Comparison of ENCODE assay signal across 8 cellular contexts in the genomic region with DNA sequence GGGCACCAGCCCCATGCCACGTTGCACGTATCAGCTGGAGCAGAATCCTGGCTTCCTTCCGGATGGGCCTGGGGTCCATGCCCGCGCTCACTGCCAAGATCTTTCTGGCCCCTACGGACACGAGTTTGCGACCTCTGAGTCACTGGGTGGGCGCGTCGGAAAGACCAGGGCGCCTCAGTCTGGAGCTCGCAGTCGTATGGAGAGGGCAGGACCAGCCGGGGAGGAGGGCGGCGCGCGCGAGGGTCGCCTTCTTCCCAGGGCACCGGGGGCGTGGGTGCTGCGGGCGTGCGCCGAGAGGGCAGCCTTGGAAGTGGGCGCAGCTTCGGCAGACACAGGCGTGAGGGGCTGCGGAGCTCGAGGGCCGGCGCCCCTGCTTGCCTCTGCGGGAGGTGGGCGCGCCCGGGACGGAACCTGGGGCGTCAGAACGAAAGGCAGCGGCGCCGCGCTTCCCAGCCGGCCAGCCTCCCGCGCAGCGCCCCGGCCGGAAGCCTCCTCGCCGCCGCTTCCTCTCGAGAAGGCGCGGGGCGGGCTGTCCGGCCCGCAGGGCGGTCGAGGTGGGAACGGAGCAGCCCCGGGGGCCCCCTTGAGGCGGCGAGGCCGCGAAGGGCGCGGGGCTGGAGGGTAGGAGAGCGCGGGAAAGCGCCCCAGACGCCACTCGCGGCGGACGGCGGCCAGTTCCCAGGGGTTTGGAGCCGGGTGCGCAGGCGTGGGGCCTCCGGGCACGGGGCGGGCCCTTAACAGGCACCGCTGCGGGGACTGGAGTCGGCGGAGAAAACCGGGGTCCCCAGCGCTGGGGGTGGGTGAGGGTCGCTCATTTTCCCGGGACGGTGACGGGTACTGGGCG. TPM values are rescaled to one million over a fixed set of nuclear protein-coding genes. Genes with fewer than 3 reads are reported as not detected.
DNase-seq lines count a peak whose midpoint lies in the region; ATAC-seq and TF ChIP-seq lines count a peak whose summit lies in the region.

TSS of gene ARL6IP4 (plus strand) at position 490 of the 844 bp plus-strand sequence. CDS start 459 bp downstream, outside the sequence.

- H3K27me3 ChIP-seq in HUES6 (ENCODE audit: control insufficient read depth, insufficient read depth, low read length) (no peaks in the 10 kb centered on the region), tibial nerve (no peaks in the 10 kb centered on the region)

- H3K4me1 Mint-ChIP-seq in activated naive CD8-positive, alpha-beta T cell (ENCODE audit: low read depth): peaks cover 51% of the 10 kb centered on the region
- peaks cover 7% of the 10 kb centered on the region for H3K4me1 Mint-ChIP-seq in glutamatergic neuron (ENCODE audit: low read depth, unreplicated experiment)
- peaks cover 58% of the 10 kb centered on the region for H3K4me1 Mint-ChIP-seq in osteocyte (ENCODE audit: unreplicated experiment)

- TF ChIP-seq EP300 in tibial nerve (IDR thresholded peaks at IDR 0.05): peak in 1 of 2 donors; percentile 81

- DNase-seq in COLO668 (lab: John Stamatoyannopoulos, UW; ENCODE audit: unreplicated experiment) (peak; percentile 88), SK-MEL-5 (ENCODE audit: low read depth, low spot score) (peak; percentile 53), glutamatergic neuron (peak; percentile 74), osteocyte (ENCODE audit: extremely low spot score, unreplicated experiment) (no peak), tibial nerve (ENCODE audit: low spot score in 2 of 2) (peak in 1 of 2 donors; percentile 31)

- H3K27ac ChIP-seq in HUES6 (ENCODE audit: low read depth, low read length) (peak within 1 kb of the TSS; percentile 91), tibial nerve (peak within 1 kb of the TSS; percentile 82 to 94 (median 92))

- peak; percentile 61 for ATAC-seq in GM19395 (IDR thresholded peaks at IDR 0.05; ENCODE audit: unreplicated experiment)

- no peaks in the 10 kb centered on the region for H3K36me3 Mint-ChIP-seq in activated naive CD8-positive, alpha-beta T cell
- no peaks in the 10 kb centered on the region for H3K36me3 Mint-ChIP-seq in glutamatergic neuron (ENCODE audit: unreplicated experiment)
- peaks cover 3% of the 10 kb centered on the region for H3K36me3 Mint-ChIP-seq in osteocyte (ENCODE audit: unreplicated experiment)

- TF ChIP-seq CTCF in glutamatergic neuron (IDR thresholded peaks at IDR 0.05; ENCODE audit: partially characterized antibody, unreplicated experiment) (no peak), osteocyte (IDR thresholded peaks at IDR 0.05) (no peak), tibial nerve (IDR thresholded peaks at IDR 0.05) (peak in 3 of 5 experiments; percentile 3 to 42 (median 35))

- peaks cover 31% of the 10 kb centered on the region for H3K4me1 ChIP-seq in HUES6 (ENCODE audit: control insufficient read depth, insufficient read depth, low read length)
- H3K4me1 ChIP-seq in tibial nerve: peaks cover 0 to 92% (median 69%) of the 10 kb centered on the region in 4 donors

- WGBS in tibial nerve, 2 donors: 0 to 1% methylated on average over 15 to 31 of the region's 96 CpGs

- H3K4me3 ChIP-seq in HUES6 (ENCODE audit: low read depth, low read length) (peak within 1 kb of the TSS; percentile 89), tibial nerve (peak within 1 kb of the TSS; percentile 81 to 100 (median 96))

- H3K27me3 Mint-ChIP-seq in activated naive CD8-positive, alpha-beta T cell: no peaks in the 10 kb centered on the region
- H3K27me3 Mint-ChIP-seq in glutamatergic neuron (ENCODE audit: unreplicated experiment) (peaks cover 4% of the 10 kb centered on the region), osteocyte (ENCODE audit: unreplicated experiment) (no peaks in the 10 kb centered on the region)

- H3K9me3 Mint-ChIP-seq in activated naive CD8-positive, alpha-beta T cell (ENCODE audit: low read depth): no peaks in the 10 kb centered on the region
- H3K9me3 Mint-ChIP-seq in glutamatergic neuron (ENCODE audit: unreplicated experiment): peaks cover 6% of the 10 kb centered on the region
- no peaks in the 10 kb centered on the region for H3K9me3 Mint-ChIP-seq in osteocyte (ENCODE audit: unreplicated experiment)

- peaks cover 32% of the 10 kb centered on the region for H3K36me3 ChIP-seq in HUES6 (ENCODE audit: control insufficient read depth, insufficient read depth, low read length)
- H3K36me3 ChIP-seq in tibial nerve: peaks cover 0 to 50% (median 2%) of the 10 kb centered on the region in 3 donors

- H3K4me3 Mint-ChIP-seq in activated naive CD8-positive, alpha-beta T cell: peak within 1 kb of the TSS; percentile 91
- H3K4me3 Mint-ChIP-seq in glutamatergic neuron (ENCODE audit: unreplicated experiment): peak within 1 kb of the TSS; percentile 90
- H3K4me3 Mint-ChIP-seq in osteocyte (ENCODE audit: unreplicated experiment): peak within 1 kb of the TSS; percentile 88

- peak; percentile 58 to 86 for TF ChIP-seq POLR2A in tibial nerve (IDR thresholded peaks at IDR 0.05)

- peak within 1 kb of the TSS; percentile 87 for H3K27ac Mint-ChIP-seq in activated naive CD8-positive, alpha-beta T cell
- H3K27ac Mint-ChIP-seq in glutamatergic neuron (ENCODE audit: unreplicated experiment) (peak within 1 kb of the TSS; percentile 69), osteocyte (ENCODE audit: unreplicated experiment) (peak within 1 kb of the TSS; percentile 89)

- in situ Hi-C loops in SK-MEL-5 (cut with HindIII; ENCODE audit: low pct_unique_long_range_greater_than_20kb, low sequenced_read_pairs): no loop called here

- H3K9me3 ChIP-seq in HUES6 (ENCODE audit: control insufficient read depth, insufficient read depth, low read depth, low read length) (no peaks in the 10 kb centered on the region), tibial nerve (no peaks in the 10 kb centered on the region)

- H3K9ac ChIP-seq in HUES6 (ENCODE audit: low read length): peak within 1 kb of the TSS; percentile 95

RNA-seq across cellular contexts. Expression of gene ARL6IP4, which starts in this region (rescaled TPM):
- total RNA-seq in SK-MEL-5 (2014; rRNA removed; shearing (Covaris generic)): 128 and 148 TPM in 2 replicates
- polyA plus RNA-seq in SK-MEL-5 (2015; cell fraction: cytosol; rRNA removed): 114 and 142 TPM in 2 replicates
- polyA plus RNA-seq in SK-MEL-5 (2015; cell fraction: nucleus; rRNA removed): 156 and 167 TPM in 2 replicates
- total RNA-seq in glutamatergic neuron (ENCODE audit: unreplicated experiment) (122 TPM), osteocyte (166 and 171 TPM in 2 replicates), tibial nerve (100 to 1,000 TPM; 197 to 338 (median 251) TPM)

Comparison
In these comparisons a context has a peak if more than half of its experiments do, and no peak if none do; other contexts are left out.
1. CTCF ChIP-seq: peak in tibial nerve (3 of 5); none in glutamatergic neuron (single experiment) and osteocyte (single experiment).
2. Peak in every context shown above with its lines, with median percentiles within 50 percentile points of each other: H3K27ac Mint-ChIP-seq and H3K4me3 Mint-ChIP-seq.